1 cellular context compared by ENCODE assay signal in genomic region chr15:66881173-66881905, GRCh38.
TF ChIP-seq lines count a peak whose summit lies in the region.

No MANE protein-coding gene starts in this region.

TF ChIP-seq in SK-N-SH treated with all-trans-retinoic acid at 6 μM for 48 hours, 23 proteins besides CTCF, POLR2A, EP300 and RAD21 (continued from another document):
- TF ChIP-seq ZC3H10 (CRISPR knock-in tag; IDR thresholded peaks at IDR 0.05), result no peak
- no peak for TF ChIP-seq TOX (CRISPR knock-in tag; IDR thresholded peaks at IDR 0.05; ENCODE audit: borderline replicate concordance)
- TF ChIP-seq SNAI2 (CRISPR knock-in tag; IDR thresholded peaks at IDR 0.05), result no peak
- TF ChIP-seq TSHZ2 (CRISPR knock-in tag; IDR thresholded peaks at IDR 0.05), result no peak
- TF ChIP-seq, protein P1, sequence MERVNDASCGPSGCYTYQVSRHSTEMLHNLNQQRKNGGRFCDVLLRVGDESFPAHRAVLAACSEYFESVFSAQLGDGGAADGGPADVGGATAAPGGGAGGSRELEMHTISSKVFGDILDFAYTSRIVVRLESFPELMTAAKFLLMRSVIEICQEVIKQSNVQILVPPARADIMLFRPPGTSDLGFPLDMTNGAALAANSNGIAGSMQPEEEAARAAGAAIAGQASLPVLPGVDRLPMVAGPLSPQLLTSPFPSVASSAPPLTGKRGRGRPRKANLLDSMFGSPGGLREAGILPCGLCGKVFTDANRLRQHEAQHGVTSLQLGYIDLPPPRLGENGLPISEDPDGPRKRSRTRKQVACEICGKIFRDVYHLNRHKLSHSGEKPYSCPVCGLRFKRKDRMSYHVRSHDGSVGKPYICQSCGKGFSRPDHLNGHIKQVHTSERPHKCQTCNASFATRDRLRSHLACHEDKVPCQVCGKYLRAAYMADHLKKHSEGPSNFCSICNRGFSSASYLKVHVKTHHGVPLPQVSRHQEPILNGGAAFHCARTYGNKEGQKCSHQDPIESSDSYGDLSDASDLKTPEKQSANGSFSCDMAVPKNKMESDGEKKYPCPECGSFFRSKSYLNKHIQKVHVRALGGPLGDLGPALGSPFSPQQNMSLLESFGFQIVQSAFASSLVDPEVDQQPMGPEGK (CRISPR knock-in tag; IDR thresholded peaks at IDR 0.05; ENCODE audit: borderline replicate concordance), result no peak
- TF ChIP-seq ZNF565 (CRISPR knock-in tag; conservative IDR thresholded peaks at IDR 0.05; ENCODE audit: low read depth), result no peak
- no peak for TF ChIP-seq TCF4 (CRISPR knock-in tag; IDR thresholded peaks at IDR 0.05; ENCODE audit: borderline replicate concordance)
- no peak for TF ChIP-seq ZNF8 (CRISPR knock-in tag; IDR thresholded peaks at IDR 0.05)
- no peak for TF ChIP-seq ZFP3 (CRISPR knock-in tag; IDR thresholded peaks at IDR 0.05)
- TF ChIP-seq OSR1 (CRISPR knock-in tag; IDR thresholded peaks at IDR 0.05), result no peak
- no peak for TF ChIP-seq CSDC2 (CRISPR knock-in tag; IDR thresholded peaks at IDR 0.05)
- no peak for TF ChIP-seq CSRNP3 (CRISPR knock-in tag; IDR thresholded peaks at IDR 0.05)
